In genomic region chr21:42892931-42893660, GRCh38 we compare ENCODE assay signal across 8 cellular contexts. TPM values are rescaled to one million over a fixed set of nuclear protein-coding genes. Genes with fewer than 3 reads are reported as not detected.
A peak's percentile ranks its signal among the peaks of the same experiment; 100 is the strongest.
DNase-seq lines count a peak whose midpoint lies in the region; ATAC-seq and TF ChIP-seq lines count a peak whose summit lies in the region.

Gene NDUFV3 (plus strand): TSS chr21:42893309. CDS start chr21:42893334, 25 bp downstream.

- H3K36me3 ChIP-seq in ACC112 (ENCODE audit: insufficient read depth, low read length) (peaks cover 3% of the 10 kb centered on the region; the same call in 1 of the 2 replicates), breast epithelium (no peaks in the 10 kb centered on the region)

- intact Hi-C loops in breast epithelium (cut with DNase I; ENCODE audit: low total_unique reads) = no loop called here

- ATAC-seq in GM18870 (IDR thresholded peaks at IDR 0.05; ENCODE audit: unreplicated experiment) (peak; percentile 82), HG03135 (IDR thresholded peaks at IDR 0.05; ENCODE audit: unreplicated experiment) (peak; percentile 89)

- no peaks in the 10 kb centered on the region for H3K27me3 ChIP-seq in ACC112 (ENCODE audit: insufficient read depth, low read length)
- H3K27me3 ChIP-seq in breast epithelium = no peaks in the 10 kb centered on the region

- peak; percentile 97 for DNase-seq in NCI-H2196 treated with DMSO at 0.1 percent for 48 hours (lab: John Stamatoyannopoulos, UW; ENCODE audit: unreplicated experiment)
- DNase-seq in breast epithelium (ENCODE audit: low spot score in 2 of 2) = peak; percentile 100

- TF ChIP-seq POLR2A in breast epithelium (IDR thresholded peaks at IDR 0.05) = peak; percentile 86

- 0 out of 2 replicates have a peak, but pooled peaks have one; percentile 8 for TF ChIP-seq CTCF in VCaP (conservative IDR thresholded peaks at IDR 0.05)
- no peak for TF ChIP-seq CTCF in breast epithelium (IDR thresholded peaks at IDR 0.05)

- H3K27ac ChIP-seq in ACC112 (ENCODE audit: low read depth, low read length) (peak within 1 kb of the TSS; percentile 64), VCaP (peak within 1 kb of the TSS; percentile 97), breast epithelium (peak within 1 kb of the TSS; percentile 92 to 94), skin epidermis (peak within 1 kb of the TSS; percentile 82 to 99 (median 96))

- H3K9me3 ChIP-seq in breast epithelium (no peaks in the 10 kb centered on the region), iPS-18c (ENCODE audit: control insufficient read depth, insufficient read depth, low read length) (no peaks in the 10 kb centered on the region)

- H3K4me1 ChIP-seq in ACC112 (ENCODE audit: control insufficient read depth, insufficient read depth, low read length, unreplicated experiment) (no peaks in the 10 kb centered on the region), breast epithelium (no peaks in the 10 kb centered on the region)

- peak within 1 kb of the TSS; percentile 94 for H2AFZ ChIP-seq in ACC112 (ENCODE audit: low read length, unreplicated experiment)

- peaks cover 40% of the 10 kb centered on the region for H3K79me2 ChIP-seq in ACC112 (ENCODE audit: control insufficient read depth, insufficient read depth, low read length, unreplicated experiment)

- peak within 1 kb of the TSS; percentile 99 for H3K4me3 ChIP-seq in ACC112 (ENCODE audit: low read depth, low read length)
- peak within 1 kb of the TSS; percentile 63 to 82 (median 63) for H3K4me3 ChIP-seq in breast epithelium
- peak within 1 kb of the TSS; percentile 97 for H3K4me3 ChIP-seq in iPS-18c (ENCODE audit: insufficient read depth, low read depth, low read length)
- H3K4me3 ChIP-seq in skin epidermis = peak within 1 kb of the TSS; percentile 59 to 97 (median 75)

RNA-seq across cellular contexts. Expression of gene NDUFV3, which starts in this region (rescaled TPM):
- 10 to 100 TPM; 49.9 to 62.9 (median 51.1) TPM for total RNA-seq in breast epithelium

Comparison
In these comparisons a context has a peak if more than half of its experiments do, and no peak if none do; other contexts are left out.
1. Peak in every context shown above with its lines: DNase-seq, ATAC-seq, H3K4me3 ChIP-seq and H3K27ac ChIP-seq.